20 cellular contexts compared by ENCODE assay signal in the genomic region with DNA sequence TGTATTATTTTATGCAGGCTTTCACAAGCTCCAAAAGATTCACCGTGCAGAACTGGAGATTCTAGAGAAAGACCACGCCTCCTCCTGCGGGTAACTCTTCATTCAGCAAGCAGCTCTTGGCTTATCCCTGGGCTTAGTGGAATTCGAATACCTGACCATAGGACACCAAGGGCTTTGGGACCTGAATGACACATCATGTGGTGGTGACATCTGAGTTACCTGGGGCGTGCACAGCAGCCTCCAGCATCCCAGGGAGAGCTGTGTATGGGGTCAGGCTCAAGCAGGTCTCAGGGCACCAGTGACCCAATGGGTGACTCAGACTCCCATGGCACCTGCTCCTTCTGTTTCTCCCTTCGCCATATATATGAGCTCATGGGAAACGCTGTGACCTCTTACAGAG. TPM values are rescaled to one million over a fixed set of nuclear protein-coding genes. Genes with fewer than 3 reads are reported as not detected.
"Had no signal": no experiment of that assay in that cellular context is flagged by ENCODE, and none has a peak within 500 bp of the region (broad histone marks: within the 10 kb centered on the region; RNA-seq: fewer than 3 reads in every experiment).

No MANE protein-coding gene starts in this region.

RNA-seq across cellular contexts. Expression of a gene that starts 10.9 kb away (rescaled TPM):
- total RNA-seq: dorsolateral prefrontal cortex, endothelial cell of umbilical vein, gastrocnemius medialis, heart right ventricle, kidney, left cardiac atrium, left lung, left ventricle myocardium superior, lower leg skin, lower lobe of right lung, lung microvascular endothelial cell, mononuclear cell, mucosa of gallbladder had no signal
- polyA plus RNA-seq: endothelial cell of umbilical vein; heart right ventricle; naive thymus-derived CD4-positive, alpha-beta T cell had no signal

RNA-seq across cellular contexts. Expression of a gene that starts 27.2 kb away (rescaled TPM):
- total RNA-seq: cerebellum; dermis blood vessel endothelial cell; dorsolateral prefrontal cortex; endothelial cell of umbilical vein; esophagus muscularis mucosa; gastrocnemius medialis; glomerular endothelial cell; heart right ventricle; kidney; left cardiac atrium; left lung; left ventricle myocardium superior; lower lobe of right lung; lung microvascular endothelial cell; mononuclear cell; mucosa of gallbladder; naive thymus-derived CD4-positive, alpha-beta T cell had no signal
- polyA plus RNA-seq: endothelial cell of umbilical vein; heart right ventricle; naive thymus-derived CD4-positive, alpha-beta T cell had no signal

RNA-seq across cellular contexts. Expression of a gene that starts 46.6 kb away (rescaled TPM):
- total RNA-seq: cerebellum; dermis blood vessel endothelial cell; dorsolateral prefrontal cortex; endothelial cell of umbilical vein; esophagus muscularis mucosa; fibroblast of lung; fibroblast of villous mesenchyme; gastrocnemius medialis; glomerular endothelial cell; heart right ventricle; kidney; left cardiac atrium; left lung; left ventricle myocardium superior; lower lobe of right lung; lung microvascular endothelial cell; mucosa of gallbladder; naive thymus-derived CD4-positive, alpha-beta T cell had no signal
- polyA plus RNA-seq: endothelial cell of umbilical vein; heart right ventricle; naive thymus-derived CD4-positive, alpha-beta T cell had no signal
